9 cellular contexts compared by ENCODE assay signal in the genomic region with DNA sequence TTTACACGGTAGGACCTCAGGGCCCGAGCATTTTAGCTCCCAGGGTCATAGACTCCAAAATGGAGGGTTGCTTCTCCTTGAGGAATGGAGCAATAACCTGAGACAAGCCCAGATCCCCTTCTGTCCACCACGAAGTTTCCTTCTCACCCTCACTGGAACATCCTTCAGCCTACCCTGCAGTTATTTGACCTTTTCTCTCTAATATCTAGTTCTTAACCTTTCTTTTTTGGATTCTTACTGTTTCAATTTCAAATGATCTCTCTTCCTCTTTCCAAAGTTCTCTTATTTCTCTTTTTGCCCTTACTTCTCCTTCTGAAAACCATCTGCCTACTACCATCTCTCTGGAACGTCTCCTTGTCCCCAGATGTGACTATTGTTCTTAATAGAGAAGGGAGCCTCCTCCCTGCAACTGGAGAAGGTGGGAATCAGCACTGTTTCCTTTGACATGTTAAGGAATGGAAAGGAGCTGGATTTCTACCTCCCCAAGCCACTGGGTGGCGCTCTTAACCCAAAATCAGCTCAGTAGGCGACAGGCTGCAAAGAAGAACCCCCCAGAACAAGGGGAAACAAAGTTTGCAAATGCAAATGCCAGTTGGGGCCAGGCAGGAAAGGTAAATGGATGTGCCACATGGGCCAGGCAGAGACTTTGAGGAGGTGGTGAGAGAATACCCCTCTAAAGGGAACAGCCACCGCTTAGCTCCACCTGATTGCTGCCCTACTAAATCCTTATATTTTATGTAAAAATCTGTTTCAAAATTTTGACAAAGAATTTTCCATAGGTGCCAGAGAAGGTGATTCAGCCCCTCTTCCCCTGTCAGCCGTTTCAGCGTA. TPM values are rescaled to one million over a fixed set of nuclear protein-coding genes. Genes with fewer than 3 reads are reported as not detected.
A peak's percentile ranks its signal among the peaks of the same experiment; 100 is the strongest.
DNase-seq lines count a peak whose midpoint lies in the region; ATAC-seq, FAIRE-seq and TF ChIP-seq lines count a peak whose summit lies in the region.
"Had no signal": no experiment of that assay in that cellular context is flagged by ENCODE, and none has a peak within 500 bp of the region (broad histone marks: within the 10 kb centered on the region; RNA-seq: fewer than 3 reads in every experiment).

No MANE protein-coding gene starts in this region.

- H3K36me3 ChIP-seq in liver (ENCODE audit: control insufficient read depth in 4 of 4, insufficient read depth in 3 of 4, low read depth in 1 of 4, low read length in 3 of 4): peaks cover 0 to 9% (median 0%) of the 10 kb centered on the region in 4 donors
- peaks cover 0 to 82% (median 37%) of the 10 kb centered on the region in 4 donors for H3K36me3 ChIP-seq in stomach

- intact Hi-C loops in stomach (cut with DNase I; ENCODE audit: low total_unique reads): no loop called here

- CTCF ChIA-PET in RWPE1 (lab: Yijun Ruan, JAX): interaction anchor here (0.5 to 1.5 kb wide), 4 partner anchors 36 to 456 kb away, joined by 3 read pairs; no protein-coding TSS in a partner anchor

- TF ChIP-seq POLR2A in stomach (IDR thresholded peaks at IDR 0.05): no peak

- H3K27me3 Mint-ChIP-seq in brain: peaks cover 30% of the 10 kb centered on the region

- no peak overlapping the region for H3K4me3 ChIP-seq in liver (ENCODE audit: low read depth in 1 of 3, low read length in 3 of 3)
- no peak overlapping the region for H3K4me3 ChIP-seq in stomach

- peaks cover 16% of the 10 kb centered on the region for H3K4me1 Mint-ChIP-seq in brain
- H3K4me1 Mint-ChIP-seq: immature natural killer cell had no signal

- POLR2A ChIA-PET in RWPE1 (lab: Yijun Ruan, JAX; ENCODE audit: low non-redundant PET): no interaction called here

- H3K27ac Mint-ChIP-seq in brain: peak overlapping the region in 1 of 5 experiments; percentile 18

- no peaks in the 10 kb centered on the region for H3K27me3 ChIP-seq in liver (ENCODE audit: control insufficient read depth in 4 of 4, insufficient read depth in 4 of 4, low read length in 3 of 4)
- no peaks in the 10 kb centered on the region for H3K27me3 ChIP-seq in stomach

- no peak for ATAC-seq in HG02852 (IDR thresholded peaks at IDR 0.05; ENCODE audit: unreplicated experiment)

- no peaks in the 10 kb centered on the region for H3K9me3 Mint-ChIP-seq in brain
- H3K9me3 Mint-ChIP-seq: immature natural killer cell had no signal

- H3K36me3 Mint-ChIP-seq in brain: no peaks in the 10 kb centered on the region

- peaks cover 0 to 16% (median 10%) of the 10 kb centered on the region in 4 donors for H3K4me1 ChIP-seq in liver (ENCODE audit: control insufficient read depth in 4 of 4, insufficient read depth in 4 of 4, low read length in 3 of 4)
- H3K4me1 ChIP-seq in stomach: peaks cover 0 to 11% (median 0%) of the 10 kb centered on the region in 4 donors

- H3K27ac ChIP-seq in RWPE1 (no peak overlapping the region), liver (ENCODE audit: low read depth in 1 of 2, low read length in 2 of 2) (no peak overlapping the region), stomach (no peak overlapping the region)

- no peak overlapping the region for H3K4me3 Mint-ChIP-seq in brain
- H3K4me3 Mint-ChIP-seq: immature natural killer cell had no signal

- peak; percentile 81 for FAIRE-seq in GM19239 (lab: Jason Lieb, UNC)

- peak; percentile 50 for DNase-seq in AG20443 (ENCODE audit: low spot score)
- no peak for DNase-seq in GM19239 (ENCODE audit: insufficient read length, low spot score)
- peak; percentile 24 for DNase-seq in RWPE1 (ENCODE audit: low spot score)
- DNase-seq in stomach: peak; percentile 39
- DNase-seq in HuH-7.5 (ENCODE audit: low spot score): no peak

- 72% methylated on average over 9 of the region's 9 CpGs for WGBS in liver
- WGBS in stomach, 5 donors: 38 to 45% (median 41%) methylated on average over 9 of the region's 9 CpGs

- no peak for TF ChIP-seq EP300 in stomach (IDR thresholded peaks at IDR 0.05)

- TF ChIP-seq CTCF in RWPE1 (conservative IDR thresholded peaks at IDR 0.05; ENCODE audit: low read depth) (peak; percentile 32; the same call in 1 of the 2 replicates), brain (conservative IDR thresholded peaks at IDR 0.05) (peak; percentile 76 to 88), liver (IDR thresholded peaks at IDR 0.05; ENCODE audit: low read depth, low read length, missing input control) (peak; percentile 27), stomach (IDR thresholded peaks at IDR 0.05) (peak in 5 of 7 experiments; percentile 14 to 44 (median 29))

- no peaks in the 10 kb centered on the region for H3K9me3 ChIP-seq in liver (ENCODE audit: control insufficient read depth in 4 of 4, low read length in 3 of 4)
- no peaks in the 10 kb centered on the region for H3K9me3 ChIP-seq in stomach

- TF ChIP-seq RAD21 in liver (IDR thresholded peaks at IDR 0.05): peak; percentile 52 to 71

- H3K9ac ChIP-seq in liver (ENCODE audit: low read depth in 1 of 2, low read length in 2 of 2): no peak overlapping the region

TF ChIP-seq in liver, 16 proteins besides CTCF, POLR2A, EP300 and RAD21:
- TF ChIP-seq JUND (IDR thresholded peaks at IDR 0.05) (no peak), HNF4A (conservative IDR thresholded peaks at IDR 0.05) (no peak), FOXA1 (IDR thresholded peaks at IDR 0.05) (no peak), EGR1 (IDR thresholded peaks at IDR 0.05; ENCODE audit: low read depth in 2 of 2) (no peak), FOXA2 (IDR thresholded peaks at IDR 0.05) (no peak), YY1 (IDR thresholded peaks at IDR 0.05) (no peak), HNF4G (IDR thresholded peaks at IDR 0.05) (no peak)
- TF ChIP-seq, protein P1, sequence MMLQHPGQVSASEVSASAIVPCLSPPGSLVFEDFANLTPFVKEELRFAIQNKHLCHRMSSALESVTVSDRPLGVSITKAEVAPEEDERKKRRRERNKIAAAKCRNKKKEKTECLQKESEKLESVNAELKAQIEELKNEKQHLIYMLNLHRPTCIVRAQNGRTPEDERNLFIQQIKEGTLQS (IDR thresholded peaks at IDR 0.05): no peak
- TF ChIP-seq, protein P2, sequence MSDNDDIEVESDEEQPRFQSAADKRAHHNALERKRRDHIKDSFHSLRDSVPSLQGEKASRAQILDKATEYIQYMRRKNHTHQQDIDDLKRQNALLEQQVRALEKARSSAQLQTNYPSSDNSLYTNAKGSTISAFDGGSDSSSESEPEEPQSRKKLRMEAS (IDR thresholded peaks at IDR 0.05): no peak

RNA-seq across cellular contexts. Expression of a gene that starts 22.4 kb away (rescaled TPM):
- polyA plus RNA-seq in brain (ENCODE audit: insufficient read depth, low read depth, low replicate concordance): 17.9 TPM
- total RNA-seq in liver: 1 to 10 TPM; 2.9 to 3.7 TPM
- polyA plus RNA-seq in liver: 1 to 10 TPM in 1 of 2 donors, under 1 TPM in 1; 0.90 to 1.6 TPM
- 10 to 100 TPM in 4 of 5 donors, 1 to 10 TPM in 1; 2.9 to 39.1 (median 14.1) TPM for total RNA-seq in stomach
- 1 to 10 TPM; 1.8 to 6.1 (median 2.2) TPM for polyA plus RNA-seq in stomach

RNA-seq across cellular contexts. Expression of a gene that starts 29.5 kb away (rescaled TPM):
- polyA plus RNA-seq in brain (ENCODE audit: insufficient read depth, low read depth, low replicate concordance): 2.0 TPM
- 10 to 100 TPM; 12.4 to 32.0 TPM for total RNA-seq in liver
- polyA plus RNA-seq in liver: 1 to 10 TPM; 1.3 to 4.6 TPM
- 10 to 100 TPM in 3 of 5 donors, 1 to 10 TPM in 2; 2.7 to 29.2 (median 15.6) TPM for total RNA-seq in stomach
- 1 to 10 TPM; 1.7 to 4.2 (median 3.2) TPM for polyA plus RNA-seq in stomach

RNA-seq across cellular contexts. Expression of a gene that starts 53.6 kb away (rescaled TPM):
- polyA plus RNA-seq in brain (ENCODE audit: insufficient read depth, low read depth, low replicate concordance): not detected
- under 1 TPM; 0.33 to 0.89 TPM for total RNA-seq in liver
- under 1 TPM in 1 of 2 donors, not detected in 1; 0.57 TPM for polyA plus RNA-seq in liver
- not detected for total RNA-seq in stomach
- under 1 TPM in 2 of 3 donors, not detected in 1; 0.44 to 0.50 TPM for polyA plus RNA-seq in stomach

Comparison
In these comparisons a context has a peak if more than half of its experiments do, and no peak if none do; other contexts are left out.
1. DNase-seq: peak in AG20443 (single experiment), RWPE1 (single experiment) and stomach (single experiment); none in GM19239 (single experiment) and HuH-7.5 (single experiment).
2. CTCF ChIP-seq: peak in every context shown above with its lines; median percentile 82 in brain; 32 in RWPE1; 29 in stomach; 27 in liver.